ENCODE assay signal across 16 cellular contexts in genomic region chr11:126103150-126103549, GRCh38.
"Had no signal": no experiment of that assay in that cellular context is flagged by ENCODE, and none has a peak within 500 bp of the region (broad histone marks: within the 10 kb centered on the region; RNA-seq: fewer than 3 reads in every experiment).

No MANE protein-coding gene starts in this region.

- H3K27me3 Mint-ChIP-seq: activated CD4-positive, alpha-beta T cell treated with anti-CD3 and anti-CD28 coated beads, Interleukin-2, amount 10 ng/mL, durations not matched to agents 24 days and 14 days had no signal

- ATAC-seq: activated CD8-positive, alpha-beta T cell treated with anti-CD3 and anti-CD28 coated beads, Interleukin-2, amount 10 ng/mL, durations not matched to agents 7 days and 5 days; activated naive CD4-positive, alpha-beta T cell treated with anti-CD3 and anti-CD28 coated beads, Interleukin-2, amount 50 U/mL, for 72 hours; stimulated activated memory B cell treated with anti-CD40 and anti-IgM and Interleukin-4, amounts not matched to agents 10 μg/mL and 1 μg/mL and 100 μg/mL, for 72 hours had no signal

- H3K36me3 Mint-ChIP-seq: activated naive CD4-positive, alpha-beta T cell treated with anti-CD3 and anti-CD28 coated beads, Interleukin-2, amount 50 U/mL, for 72 hours; stimulated activated memory B cell treated with anti-CD40 and anti-IgM and Interleukin-4, amounts not matched to agents 10 μg/mL and 1 μg/mL and 100 μg/mL, for 72 hours had no signal

- H3K4me1 Mint-ChIP-seq: activated CD4-positive, alpha-beta T cell treated with anti-CD3 and anti-CD28 coated beads, Interleukin-2, amount 10 ng/mL, durations not matched to agents 24 days and 14 days; central memory CD8-positive, alpha-beta T cell; stimulated activated memory B cell treated with anti-CD40 and anti-IgM and Interleukin-4, amounts not matched to agents 10 μg/mL and 1 μg/mL and 100 μg/mL, for 72 hours had no signal

- H3K27ac Mint-ChIP-seq: activated CD4-positive, alpha-beta T cell treated with anti-CD3 and anti-CD28 coated beads, Interleukin-2, amount 10 ng/mL, durations not matched to agents 24 days and 14 days; activated CD8-positive, alpha-beta T cell treated with anti-CD3 and anti-CD28 coated beads, Interleukin-2, amount 10 ng/mL, durations not matched to agents 7 days and 5 days; activated naive CD4-positive, alpha-beta T cell treated with anti-CD3 and anti-CD28 coated beads, Interleukin-2, amount 50 U/mL, for 72 hours; stimulated activated memory B cell treated with anti-CD40 and anti-IgM and Interleukin-4, amounts not matched to agents 10 μg/mL and 1 μg/mL and 100 μg/mL, for 72 hours had no signal

- H3K9me3 Mint-ChIP-seq: activated CD4-positive, alpha-beta T cell treated with anti-CD3 and anti-CD28 coated beads, Interleukin-2, amount 10 ng/mL, durations not matched to agents 24 days and 14 days; activated naive CD4-positive, alpha-beta T cell treated with anti-CD3 and anti-CD28 coated beads, Interleukin-2, amount 50 U/mL, for 72 hours; central memory CD8-positive, alpha-beta T cell; neural crest cell had no signal

- DNase-seq: activated CD4-positive, alpha-beta T cell treated with anti-CD3 and anti-CD28 coated beads, Interleukin-2, amount 10 ng/mL, durations not matched to agents 24 days and 14 days; activated CD4-positive, CD25-positive, alpha-beta regulatory T cell; activated CD8-positive, alpha-beta memory T cell treated with anti-CD3 and anti-CD28 coated beads, Interleukin-2, amount 50 U/mL, for 4 hours; activated CD8-positive, alpha-beta T cell treated with anti-CD3 and anti-CD28 coated beads, Interleukin-2, amount 10 ng/mL, durations not matched to agents 7 days and 5 days; activated gamma-delta T cell; activated T-cell treated with anti-CD3 and anti-CD28 coated beads, Interleukin-2, amount 50 U/mL, for 48 hours; amniotic stem cell; esophagus squamous epithelium; glutamatergic neuron had no signal

- H3K4me3 ChIP-seq: coronary artery, esophagus squamous epithelium, ovary, transverse colon had no signal

- H3K27ac ChIP-seq: coronary artery had no signal

- H3K27me3 ChIP-seq: ovary, transverse colon had no signal

- H3K4me3 Mint-ChIP-seq: activated CD4-positive, alpha-beta T cell treated with anti-CD3 and anti-CD28 coated beads, Interleukin-2, amount 10 ng/mL, durations not matched to agents 24 days and 14 days; activated CD8-positive, alpha-beta T cell treated with anti-CD3 and anti-CD28 coated beads, Interleukin-2, amount 10 ng/mL, durations not matched to agents 7 days and 5 days; central memory CD8-positive, alpha-beta T cell; neural crest cell; stimulated activated memory B cell treated with anti-CD40 and anti-IgM and Interleukin-4, amounts not matched to agents 10 μg/mL and 1 μg/mL and 100 μg/mL, for 72 hours had no signal

- H3K9me3 ChIP-seq: esophagus squamous epithelium, ovary, transverse colon had no signal

- H3K36me3 ChIP-seq: esophagus squamous epithelium, ovary, transverse colon had no signal
